ENCODE assay signal across 1 cellular context in genomic region chr4:15402146-15402545, GRCh38.
TF ChIP-seq lines count a peak whose summit lies in the region.

No MANE protein-coding gene starts in this region.

TF ChIP-seq in GM23338, 12 proteins besides CTCF, POLR2A, EP300 and RAD21 (continued from another document):
- TF ChIP-seq ZNF462 (CRISPR knock-in tag; IDR thresholded peaks at IDR 0.05), result no peak
